In the genomic region with DNA sequence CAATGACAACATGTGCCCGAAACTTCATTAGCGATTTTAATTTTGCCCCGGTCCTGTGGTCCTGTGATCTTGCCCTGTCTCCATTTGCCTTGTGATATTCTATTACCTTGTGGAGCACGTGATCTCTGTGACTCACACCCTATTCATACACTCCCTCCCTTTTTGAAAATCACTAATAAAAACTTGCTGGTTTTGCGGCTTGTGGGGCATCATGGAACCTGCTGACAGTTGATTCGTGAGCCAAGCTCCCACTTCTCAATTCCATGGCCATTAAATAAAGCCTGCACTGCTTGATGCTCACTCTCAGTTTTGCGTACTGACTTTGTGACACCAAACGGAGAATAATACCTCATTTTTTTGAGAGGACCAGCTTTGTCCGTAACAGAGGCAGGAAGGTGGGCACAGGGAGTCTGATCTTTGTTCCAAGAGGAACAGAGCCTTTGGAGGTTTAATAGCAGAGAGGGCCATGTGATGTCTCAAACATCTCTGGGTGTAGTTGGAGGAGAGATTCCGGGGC, we compare ENCODE assay signal across 28 cellular contexts. TPM values are rescaled to one million over a fixed set of nuclear protein-coding genes. Genes with fewer than 3 reads are reported as not detected.
DNase-seq lines count a peak whose midpoint lies in the region; ATAC-seq, FAIRE-seq and TF ChIP-seq lines count a peak whose summit lies in the region.
"Had no signal": no experiment of that assay in that cellular context is flagged by ENCODE, and none has a peak within 500 bp of the region (broad histone marks: within the 10 kb centered on the region; RNA-seq: fewer than 3 reads in every experiment).

No MANE protein-coding gene starts in this region.

- TF ChIP-seq EP300 in SK-N-SH (IDR thresholded peaks at IDR 0.05; ENCODE audit: borderline replicate concordance in 1 of 2, low read depth in 1 of 2, low read length in 1 of 2) = no peak

- DNase-seq in HCEC 1CT = peak; percentile 11
- DNase-seq in SK-N-SH = no peak
- peak; percentile 27 for DNase-seq in bronchial epithelial cell (ENCODE audit: low read depth)
- DNase-seq in substantia nigra (lab: John Stamatoyannopoulos, UW) = no peak
- no peak for DNase-seq in effector memory CD4-positive, alpha-beta T cell
- DNase-seq in WTC11 (ENCODE audit: low spot score) = no peak
- DNase-seq: activated CD4-positive, alpha-beta T cell treated with anti-CD3 and anti-CD28 coated beads for 1 hour; activated CD8-positive, alpha-beta memory T cell treated with anti-CD3 and anti-CD28 coated beads, Interleukin-2, amount 50 U/mL, for 48 hours; activated CD8-positive, alpha-beta T cell treated with anti-CD3 and anti-CD28 coated beads for 36 hours; activated naive CD4-positive, alpha-beta T cell treated with anti-CD3 and anti-CD28 coated beads, Interleukin-2, amount 50 U/mL, for 16 hours; DMS153; Karpas-422; NCI-H1048; NCI-H187; NCI-H446 treated with DMSO at 0.1 percent for 48 hours; psoas muscle; stimulated activated CD4-positive, alpha-beta T cell treated with anti-CD3 and anti-CD28 coated beads, Interleukin-4, amount 100 ng/mL, for 1 hour; tibial artery had no signal

- H3K9me2 ChIP-seq in SK-N-SH = no peaks in the 10 kb centered on the region

- H3K4me1 ChIP-seq in SK-N-SH (ENCODE audit: control insufficient read depth in 1 of 2, insufficient read depth in 2 of 2, low read depth in 1 of 2, low read length in 1 of 2) = peaks cover 15 to 28% of the 10 kb centered on the region in 2 experiments
- H3K4me1 ChIP-seq in effector memory CD4-positive, alpha-beta T cell (ENCODE audit: control insufficient read depth, insufficient read depth, low read length, poor library complexity, severe bottlenecking) = no peaks in the 10 kb centered on the region

- no peaks in the 10 kb centered on the region for H3K36me3 ChIP-seq in SK-N-SH (replicated peaks in 1 of 2; ENCODE audit: control insufficient read depth in 1 of 2, insufficient read depth in 2 of 2, low read length in 1 of 2)
- no peaks in the 10 kb centered on the region for H3K36me3 ChIP-seq in bronchial epithelial cell (ENCODE audit: control insufficient read depth, insufficient read depth, low read length)
- no peaks in the 10 kb centered on the region for H3K36me3 ChIP-seq in effector memory CD4-positive, alpha-beta T cell (ENCODE audit: control insufficient read depth, insufficient read depth, low read length)
- H3K36me3 ChIP-seq: BLaER1, gastroesophageal sphincter, tibial artery, vagina had no signal

- H3K27ac ChIP-seq in SK-N-SH (ENCODE audit: low read depth in 2 of 2, low read length in 1 of 2) = no peak overlapping the region
- H3K27ac ChIP-seq in substantia nigra (ENCODE audit: low read depth, low read length, poor library complexity, severe bottlenecking) = peak overlapping the region; percentile 91
- H3K27ac ChIP-seq in effector memory CD4-positive, alpha-beta T cell (ENCODE audit: insufficient read depth, low read length, poor library complexity, severe bottlenecking) = no peak overlapping the region
- H3K27ac ChIP-seq: BLaER1, gastroesophageal sphincter, hepatocyte, psoas muscle, RWPE1, tibial artery, vagina had no signal

- H3K27me3 Mint-ChIP-seq in WTC11 (ENCODE audit: low read depth) = peaks cover 52% of the 10 kb centered on the region

- FAIRE-seq in bronchial epithelial cell (lab: Jason Lieb, UNC) = no peak
- FAIRE-seq: G401.6 had no signal

- H3K9me3 Mint-ChIP-seq in WTC11 = peaks cover 30% of the 10 kb centered on the region
- H3K9me3 Mint-ChIP-seq: natural killer cell treated with Interleukin-12 subunit alpha and Interleukin-12 subunit beta and Interleukin-15 and Interleukin-18, amount 100 ng/mL, for 72 hours had no signal

- H3K4me3 ChIP-seq in SK-N-SH (ENCODE audit: low read depth in 2 of 2, low read length in 1 of 2) (no peak overlapping the region), bronchial epithelial cell (ENCODE audit: low read depth, low read length) (no peak overlapping the region)
- no peak overlapping the region for H3K4me3 ChIP-seq in effector memory CD4-positive, alpha-beta T cell (ENCODE audit: insufficient read depth, low read depth, low read length, poor library complexity, severe bottlenecking)
- H3K4me3 ChIP-seq: BLaER1, gastroesophageal sphincter, hepatocyte, psoas muscle, tibial artery, vagina had no signal

- no peaks in the 10 kb centered on the region for H3K79me2 ChIP-seq in SK-N-SH (ENCODE audit: insufficient read depth)
- H3K79me2 ChIP-seq: hepatocyte had no signal

- no peak overlapping the region for H3K9ac ChIP-seq in SK-N-SH
- H3K9ac ChIP-seq: BLaER1 had no signal

- no peaks in the 10 kb centered on the region for H4K20me1 ChIP-seq in SK-N-SH (ENCODE audit: insufficient read depth)

- POLR2A ChIA-PET in SK-N-SH (lab: Yijun Ruan, JAX) (no interaction called here), WTC11 (lab: Charles Lee) (no interaction called here)

- no peaks in the 10 kb centered on the region for H3K9me3 ChIP-seq in SK-N-SH
- no peaks in the 10 kb centered on the region for H3K9me3 ChIP-seq in effector memory CD4-positive, alpha-beta T cell (ENCODE audit: control insufficient read depth, low read length)
- H3K9me3 ChIP-seq: gastroesophageal sphincter, psoas muscle, tibial artery, vagina had no signal

- CTCF ChIA-PET in SK-N-SH (lab: Yijun Ruan, JAX) (interaction anchor here (1.5 kb wide), 1 partner anchor 20 kb away, joined by 5 read pairs; no protein-coding TSS in a partner anchor), WTC11 (lab: Charles Lee) (no interaction called here)

- H3K36me3 Mint-ChIP-seq in WTC11 = peaks cover 21% of the 10 kb centered on the region
- H3K36me3 Mint-ChIP-seq: natural killer cell treated with Interleukin-12 subunit alpha and Interleukin-12 subunit beta and Interleukin-15 and Interleukin-18, amount 100 ng/mL, for 72 hours had no signal

- no peak overlapping the region for H3K4me2 ChIP-seq in SK-N-SH
- H3K4me2 ChIP-seq: BLaER1, hepatocyte had no signal

- H3K27me3 ChIP-seq in SK-N-SH (ENCODE audit: insufficient read depth) (no peaks in the 10 kb centered on the region), bronchial epithelial cell (ENCODE audit: control insufficient read depth, insufficient read depth, low read length) (peaks cover 17% of the 10 kb centered on the region)
- H3K27me3 ChIP-seq in effector memory CD4-positive, alpha-beta T cell (replicated peaks; ENCODE audit: control insufficient read depth, insufficient read depth, low read length, poor library complexity, severe bottlenecking) = peaks cover 8% of the 10 kb centered on the region
- H3K27me3 ChIP-seq: vagina had no signal

- H3K4me3 Mint-ChIP-seq in WTC11 = no peak overlapping the region
- H3K4me3 Mint-ChIP-seq: activated CD8-positive, alpha-beta T cell treated with anti-CD3 and anti-CD28 coated beads for 36 hours; natural killer cell treated with Interleukin-12 subunit alpha and Interleukin-12 subunit beta and Interleukin-15 and Interleukin-18, amount 100 ng/mL, for 72 hours had no signal

- H3K4me1 Mint-ChIP-seq in WTC11 = peaks cover 14% of the 10 kb centered on the region

- no peak for ATAC-seq in WTC11
- ATAC-seq in HG03097 (IDR thresholded peaks at IDR 0.05; ENCODE audit: low FRiP score, unreplicated experiment) = no peak
- ATAC-seq: activated CD8-positive, alpha-beta T cell treated with anti-CD3 and anti-CD28 coated beads for 36 hours; gastroesophageal sphincter; natural killer cell treated with Interleukin-12 subunit alpha and Interleukin-12 subunit beta and Interleukin-15 and Interleukin-18, amount 100 ng/mL, for 72 hours; psoas muscle; sciatic nerve had no signal

- no peak overlapping the region for H2AFZ ChIP-seq in SK-N-SH (ENCODE audit: low read depth)
- H2AFZ ChIP-seq: hepatocyte had no signal

- TF ChIP-seq RAD21 in SK-N-SH (IDR thresholded peaks at IDR 0.05; ENCODE audit: low read length) = no peak

- TF ChIP-seq CTCF in SK-N-SH (IDR thresholded peaks at IDR 0.05) = no peak
- no peak for TF ChIP-seq CTCF in bronchial epithelial cell (IDR thresholded peaks at IDR 0.05; ENCODE audit: insufficient read depth, low read length, severe bottlenecking)
- TF ChIP-seq CTCF in WTC11 (IDR thresholded peaks at IDR 0.05) = no peak

- 73% methylated on average over 10 of the region's 10 CpGs for WGBS in SK-N-SH (ENCODE audit: low lambda C conversion rate)

- no peak overlapping the region for H3K27ac Mint-ChIP-seq in WTC11
- H3K27ac Mint-ChIP-seq: activated CD8-positive, alpha-beta T cell treated with anti-CD3 and anti-CD28 coated beads for 36 hours; natural killer cell treated with Interleukin-12 subunit alpha and Interleukin-12 subunit beta and Interleukin-15 and Interleukin-18, amount 100 ng/mL, for 72 hours had no signal

- H3F3A ChIP-seq in SK-N-SH (replicated peaks; ENCODE audit: insufficient read depth) = peaks cover 22% of the 10 kb centered on the region

TF ChIP-seq in WTC11, 78 proteins besides CTCF, POLR2A, EP300 and RAD21:
- TF ChIP-seq, protein P1, sequence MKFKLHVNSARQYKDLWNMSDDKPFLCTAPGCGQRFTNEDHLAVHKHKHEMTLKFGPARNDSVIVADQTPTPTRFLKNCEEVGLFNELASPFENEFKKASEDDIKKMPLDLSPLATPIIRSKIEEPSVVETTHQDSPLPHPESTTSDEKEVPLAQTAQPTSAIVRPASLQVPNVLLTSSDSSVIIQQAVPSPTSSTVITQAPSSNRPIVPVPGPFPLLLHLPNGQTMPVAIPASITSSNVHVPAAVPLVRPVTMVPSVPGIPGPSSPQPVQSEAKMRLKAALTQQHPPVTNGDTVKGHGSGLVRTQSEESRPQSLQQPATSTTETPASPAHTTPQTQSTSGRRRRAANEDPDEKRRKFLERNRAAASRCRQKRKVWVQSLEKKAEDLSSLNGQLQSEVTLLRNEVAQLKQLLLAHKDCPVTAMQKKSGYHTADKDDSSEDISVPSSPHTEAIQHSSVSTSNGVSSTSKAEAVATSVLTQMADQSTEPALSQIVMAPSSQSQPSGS (CRISPR knock-in tag; IDR thresholded peaks at IDR 0.05; ENCODE audit: borderline replicate concordance, low read depth) = no peak
- TF ChIP-seq NFATC4 (CRISPR knock-in tag; IDR thresholded peaks at IDR 0.05) (no peak), ZNF232 (CRISPR knock-in tag; IDR thresholded peaks at IDR 0.05) (no peak)

RNA-seq across cellular contexts. Expression of gene ADAMTS14, which starts 3.8 kb away (rescaled TPM):
- polyA plus RNA-seq in SK-N-SH (2012; rRNA removed) = 1.1 and 1.2 TPM in 2 replicates
- polyA plus RNA-seq in SK-N-SH (2012; cell fraction: cytosol; rRNA removed) = 0.28 and 0.63 TPM in 2 replicates
- polyA plus RNA-seq in SK-N-SH (2012; cell fraction: nucleus; rRNA removed) = 8.5 and 9.2 TPM in 2 replicates
- total RNA-seq in bronchial epithelial cell (under 0.01 and 0.26 TPM in 2 replicates), WTC11 (2021) (2.1 to 2.4 TPM (median 2.1 TPM) in 3 replicates)
- total RNA-seq: lung microvascular endothelial cell, vagina had no signal

Comparison
In these comparisons a context has a peak if more than half of its experiments do, and no peak if none do; other contexts are left out.
1. DNase-seq: peak in HCEC 1CT (single experiment) and bronchial epithelial cell (single experiment); none in SK-N-SH (single experiment), substantia nigra (0 of 49), effector memory CD4-positive, alpha-beta T cell (0 of 3) and WTC11 (single experiment).